In genomic region chr3:113885050-113885449, GRCh38 we compare ENCODE assay signal across 26 cellular contexts. TPM values are rescaled to one million over a fixed set of nuclear protein-coding genes. Genes with fewer than 3 reads are reported as not detected.
DNase-seq lines count a peak whose midpoint lies in the region; ATAC-seq, FAIRE-seq and TF ChIP-seq lines count a peak whose summit lies in the region.
"Had no signal": no experiment of that assay in that cellular context is flagged by ENCODE, and none has a peak within 500 bp of the region (broad histone marks: within the 10 kb centered on the region; RNA-seq: fewer than 3 reads in every experiment).

No MANE protein-coding gene starts in this region.

- no peaks in the 10 kb centered on the region for H3K79me1 ChIP-seq in neuronal stem cell (ENCODE audit: low read depth, low read length)

- H3K27me3 ChIP-seq in GM06990 (replicated peaks; ENCODE audit: control insufficient read depth, insufficient read depth, low read length) (no peaks in the 10 kb centered on the region), neuronal stem cell (ENCODE audit: control insufficient read depth in 3 of 3, insufficient read depth in 3 of 3, low read depth in 1 of 3, low read length in 3 of 3) (no peaks in the 10 kb centered on the region)
- H3K27me3 ChIP-seq: BLaER1 treated with 17β-estradiol and CSF1 and Interleukin-3, amounts not matched to agents 10 nM and 100 nM had no signal

- no peak overlapping the region for H4K8ac ChIP-seq in neuronal stem cell (ENCODE audit: low read depth, low read length)

- no peak overlapping the region for H3K4ac ChIP-seq in neuronal stem cell (ENCODE audit: low read length)

- no peak overlapping the region for H3K4me2 ChIP-seq in neuronal stem cell (ENCODE audit: insufficient read depth, low read length, poor library complexity, severe bottlenecking)
- H3K4me2 ChIP-seq: A549; BLaER1 treated with 17β-estradiol and CSF1 and Interleukin-3, amounts not matched to agents 10 nM and 100 nM had no signal

- no peak overlapping the region for H3K27ac ChIP-seq in neuronal stem cell (replicated peaks; ENCODE audit: low read length)
- H3K27ac ChIP-seq: A549; BLaER1 treated with 17β-estradiol and CSF1 and Interleukin-3, amounts not matched to agents 10 nM and 100 nM; GM23248 had no signal

- H3K9me3 ChIP-seq in neuronal stem cell (replicated peaks in 1 of 2; ENCODE audit: control insufficient read depth in 2 of 2, insufficient read depth in 1 of 2, low read depth in 1 of 2, low read length in 2 of 2): no peaks in the 10 kb centered on the region
- H3K9me3 ChIP-seq: A549, BE2C had no signal

- WGBS in neuronal stem cell (ENCODE audit: extremely low coverage in 2 of 2, insufficient read length in 2 of 2, insufficient replicate concordance in 1 of 2), 2 donors: no CpG with 5 or more reads among the region's 30 CpGs

- DNase-seq in GM06990 (ENCODE audit: extremely low read depth, insufficient read length) (peak; percentile 6), glutamatergic neuron (peak; percentile 16), neuronal stem cell (ENCODE audit: low spot score) (no peak), urothelium cell line (ENCODE audit: low spot score) (no peak), putamen (ENCODE audit: low spot score) (no peak), NCI-H345 treated with DMSO at 0.1 percent for 48 hours (lab: John Stamatoyannopoulos, UW; ENCODE audit: unreplicated experiment) (no peak)
- DNase-seq: 8988T; ACHN; AML-193; BE2C; CD4-positive, alpha-beta T cell; CD8-positive, alpha-beta memory T cell; DMS 273 treated with DMSO at 0.1 percent for 48 hours; DMS79; EL; GDM1; GM23248; H9 had no signal

- H3K4me3 ChIP-seq in GM06990 (replicated peaks; ENCODE audit: low read depth, low read length): no peak overlapping the region
- no peak overlapping the region for H3K4me3 ChIP-seq in neuronal stem cell (ENCODE audit: low read length in 2 of 2)
- H3K4me3 ChIP-seq: A549; BLaER1 treated with 17β-estradiol and CSF1 and Interleukin-3, amounts not matched to agents 10 nM and 100 nM; GM23248 had no signal

- peaks cover 5% of the 10 kb centered on the region for H3K9me3 Mint-ChIP-seq in glutamatergic neuron (ENCODE audit: unreplicated experiment)
- H3K9me3 Mint-ChIP-seq: CD4-positive, alpha-beta T cell; CD8-positive, alpha-beta memory T cell had no signal

- TF ChIP-seq CTCF in GM06990 (IDR thresholded peaks at IDR 0.05; ENCODE audit: insufficient read depth, low read length, poor library complexity, severe bottlenecking): no peak
- TF ChIP-seq CTCF in glutamatergic neuron (IDR thresholded peaks at IDR 0.05; ENCODE audit: partially characterized antibody, unreplicated experiment): no peak

- H3K27ac Mint-ChIP-seq in glutamatergic neuron (ENCODE audit: unreplicated experiment): no peak overlapping the region
- H3K27ac Mint-ChIP-seq: CD14-positive monocyte; CD4-positive, alpha-beta T cell; CD8-positive, alpha-beta memory T cell had no signal

- H3K27me3 Mint-ChIP-seq in glutamatergic neuron (ENCODE audit: unreplicated experiment): peaks cover 5% of the 10 kb centered on the region
- H3K27me3 Mint-ChIP-seq: CD4-positive, alpha-beta T cell; CD8-positive, alpha-beta memory T cell had no signal

- H3K9ac ChIP-seq in neuronal stem cell (ENCODE audit: low read depth, low read length, poor library complexity): no peak overlapping the region
- H3K9ac ChIP-seq: BLaER1 treated with 17β-estradiol and CSF1 and Interleukin-3, amounts not matched to agents 10 nM and 100 nM; GM23248 had no signal

- H3K14ac ChIP-seq in neuronal stem cell (ENCODE audit: low read length): no peak overlapping the region

- peak; percentile 5 for FAIRE-seq in urothelium cell line (lab: Jason Lieb, UNC)
- FAIRE-seq: A549, D721Med, GM18507, H1 had no signal

- no peaks in the 10 kb centered on the region for H3K36me3 Mint-ChIP-seq in glutamatergic neuron (ENCODE audit: unreplicated experiment)
- H3K36me3 Mint-ChIP-seq: CD14-positive monocyte; CD8-positive, alpha-beta memory T cell had no signal

- H2AFZ ChIP-seq in neuronal stem cell (ENCODE audit: low read length): no peak overlapping the region
- H2AFZ ChIP-seq: GM23248 had no signal

- no peak overlapping the region for H2BK120ac ChIP-seq in neuronal stem cell (ENCODE audit: low read depth, low read length)

- H3K4me3 Mint-ChIP-seq in glutamatergic neuron (ENCODE audit: unreplicated experiment): no peak overlapping the region
- H3K4me3 Mint-ChIP-seq: CD14-positive monocyte; CD4-positive, alpha-beta T cell; CD8-positive, alpha-beta memory T cell; H9 had no signal

- ATAC-seq in SK-N-SH treated with all-trans-retinoic acid at 6 μM for 48 hours: no peak
- ATAC-seq: A549, HCT116 had no signal

- no peaks in the 10 kb centered on the region for H3K36me3 ChIP-seq in GM06990 (ENCODE audit: control insufficient read depth, insufficient read depth, low read length)
- no peaks in the 10 kb centered on the region for H3K36me3 ChIP-seq in neuronal stem cell (replicated peaks in 1 of 2; ENCODE audit: control insufficient read depth in 2 of 2, insufficient read depth in 2 of 2, low read length in 2 of 2)
- H3K36me3 ChIP-seq: BE2C; BLaER1 treated with 17β-estradiol and CSF1 and Interleukin-3, amounts not matched to agents 10 nM and 100 nM had no signal

- no peak overlapping the region for H2AK5ac ChIP-seq in neuronal stem cell (ENCODE audit: low read depth, low read length)

- H3K23ac ChIP-seq in neuronal stem cell (ENCODE audit: low read depth, low read length, poor library complexity): no peak overlapping the region

- H3K18ac ChIP-seq in neuronal stem cell (ENCODE audit: low read length): peak overlapping the region; percentile 38

- H4K91ac ChIP-seq in neuronal stem cell (ENCODE audit: low read depth, low read length, poor library complexity): no peak overlapping the region

- H2BK15ac ChIP-seq in neuronal stem cell (ENCODE audit: low read length): no peak overlapping the region

- H3K4me1 Mint-ChIP-seq in glutamatergic neuron (ENCODE audit: low read depth, unreplicated experiment): no peaks in the 10 kb centered on the region
- H3K4me1 Mint-ChIP-seq: CD14-positive monocyte; CD8-positive, alpha-beta memory T cell had no signal

- H2BK5ac ChIP-seq in neuronal stem cell (ENCODE audit: low read length): no peak overlapping the region

- H2BK12ac ChIP-seq in neuronal stem cell (ENCODE audit: low read length): no peak overlapping the region

- H3K4me1 ChIP-seq in neuronal stem cell (ENCODE audit: control insufficient read depth in 2 of 2, insufficient read depth in 1 of 2, low read depth in 1 of 2, low read length in 2 of 2): no peaks in the 10 kb centered on the region
- H3K4me1 ChIP-seq: A549; BE2C; BLaER1 treated with 17β-estradiol and CSF1 and Interleukin-3, amounts not matched to agents 10 nM and 100 nM had no signal

TF ChIP-seq in SK-N-SH treated with all-trans-retinoic acid at 6 μM for 48 hours, 23 proteins besides CTCF, POLR2A, EP300 and RAD21:
- TF ChIP-seq BACH2 (CRISPR knock-in tag; IDR thresholded peaks at IDR 0.05; ENCODE audit: borderline replicate concordance) (no peak), ZNF70 (CRISPR knock-in tag; IDR thresholded peaks at IDR 0.05) (no peak), ZFP3 (CRISPR knock-in tag; IDR thresholded peaks at IDR 0.05) (no peak), ISL1 (CRISPR knock-in tag; IDR thresholded peaks at IDR 0.05) (no peak), TCF4 (CRISPR knock-in tag; IDR thresholded peaks at IDR 0.05; ENCODE audit: borderline replicate concordance) (no peak), TSHZ2 (CRISPR knock-in tag; IDR thresholded peaks at IDR 0.05) (no peak), ARNTL (CRISPR knock-in tag; IDR thresholded peaks at IDR 0.05; ENCODE audit: borderline replicate concordance, low read depth) (no peak), ESRRG (CRISPR knock-in tag; IDR thresholded peaks at IDR 0.05) (no peak), GLIS3 (CRISPR knock-in tag; IDR thresholded peaks at IDR 0.05) (no peak), PPARA (CRISPR knock-in tag; IDR thresholded peaks at IDR 0.05; ENCODE audit: borderline replicate concordance) (no peak), ZFP30 (CRISPR knock-in tag; IDR thresholded peaks at IDR 0.05) (no peak), SNAI2 (CRISPR knock-in tag; IDR thresholded peaks at IDR 0.05) (no peak), CSRNP3 (CRISPR knock-in tag; IDR thresholded peaks at IDR 0.05) (no peak)

RNA-seq across cellular contexts. Expression of gene GRAMD1C, which starts 46.5 kb away (rescaled TPM):
- 2.1 TPM for total RNA-seq in glutamatergic neuron (ENCODE audit: unreplicated experiment)
- polyA plus RNA-seq in neuronal stem cell (2013, experiment 1 of 2): 8.8 TPM
- polyA plus RNA-seq in neuronal stem cell (2013, experiment 2 of 2): 9.8 TPM

Comparison
In these comparisons a context has a peak if more than half of its experiments do, and no peak if none do; other contexts are left out.
1. DNase-seq: peak in GM06990 (single experiment) and glutamatergic neuron (single experiment); none in neuronal stem cell (single experiment), urothelium cell line (single experiment), putamen (single experiment) and NCI-H345 treated with DMSO at 0.1 percent for 48 hours (single experiment).